2 cellular contexts compared by ENCODE assay signal in the genomic region with DNA sequence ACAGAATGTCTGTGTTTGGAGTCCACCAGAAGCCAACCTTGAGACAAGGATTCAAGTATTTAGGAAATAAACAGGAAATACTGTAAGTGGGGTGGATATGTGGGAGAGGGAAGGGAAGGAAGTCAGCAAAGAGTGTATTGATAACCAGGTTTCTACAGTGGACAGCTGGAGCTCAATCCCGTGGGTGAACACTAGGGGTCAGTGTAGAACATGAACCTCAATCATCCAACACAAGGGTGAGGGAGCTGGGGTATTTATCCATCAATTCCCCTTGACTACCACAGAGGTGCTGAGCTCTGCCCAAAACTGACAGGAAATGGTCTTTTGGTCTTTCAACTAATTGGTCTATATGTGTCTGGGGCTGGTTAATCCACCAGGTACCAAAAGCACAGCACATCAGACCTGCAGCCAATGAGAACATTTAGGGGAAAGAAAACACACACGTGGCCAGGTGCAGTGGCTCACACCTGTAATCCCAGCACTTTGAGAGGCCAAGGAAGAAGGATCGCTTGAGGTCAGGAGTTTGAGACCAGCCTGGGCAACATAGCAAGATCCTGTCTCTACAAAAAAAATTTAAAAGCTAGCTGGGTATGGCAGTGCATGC.
A peak's percentile ranks its signal among the peaks of the same experiment; 100 is the strongest.
TF ChIP-seq lines count a peak whose summit lies in the region.

No MANE protein-coding gene starts in this region.

TF ChIP-seq in IMR-90, 13 proteins besides CTCF, POLR2A, EP300 and RAD21:
- peak; percentile 34; the same call in 1 of the 2 replicates for TF ChIP-seq SMC3 (IDR thresholded peaks at IDR 0.05; ENCODE audit: low read depth, low read length)
- TF ChIP-seq, protein P1, sequence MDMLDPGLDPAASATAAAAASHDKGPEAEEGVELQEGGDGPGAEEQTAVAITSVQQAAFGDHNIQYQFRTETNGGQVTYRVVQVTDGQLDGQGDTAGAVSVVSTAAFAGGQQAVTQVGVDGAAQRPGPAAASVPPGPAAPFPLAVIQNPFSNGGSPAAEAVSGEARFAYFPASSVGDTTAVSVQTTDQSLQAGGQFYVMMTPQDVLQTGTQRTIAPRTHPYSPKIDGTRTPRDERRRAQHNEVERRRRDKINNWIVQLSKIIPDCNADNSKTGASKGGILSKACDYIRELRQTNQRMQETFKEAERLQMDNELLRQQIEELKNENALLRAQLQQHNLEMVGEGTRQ (IDR thresholded peaks at IDR 0.05; ENCODE audit: low read depth, low read length): no peak

TF ChIP-seq in neural cell, 6 proteins besides CTCF, POLR2A, EP300 and RAD21:
- TF ChIP-seq SMC3 (conservative IDR thresholded peaks at IDR 0.05; ENCODE audit: poor library complexity) (no peak), POLR2AphosphoS5 (IDR thresholded peaks at IDR 0.05) (no peak)
